In genomic region chr1:30867537-30867936, GRCh38 we compare ENCODE assay signal across 9 cellular contexts.
"Had no signal": no experiment of that assay in that cellular context is flagged by ENCODE, and none has a peak within 500 bp of the region (broad histone marks: within the 10 kb centered on the region; RNA-seq: fewer than 3 reads in every experiment).

No MANE protein-coding gene starts in this region.

- H3K9ac ChIP-seq: GM23248, KMS-11 had no signal

- H3K27ac ChIP-seq: GM23248, HL-60, KMS-11 had no signal

- DNase-seq: GM23248, GOT3, H9, HCEC 1CT, IMR-90, KBM-7 had no signal

- H3K4me2 ChIP-seq: KMS-11 had no signal

- H2AFZ ChIP-seq: GM23248 had no signal

- H3K4me3 ChIP-seq: GM23248 had no signal

- FAIRE-seq: H54 had no signal
